9 cellular contexts compared by ENCODE assay signal in the genomic region with DNA sequence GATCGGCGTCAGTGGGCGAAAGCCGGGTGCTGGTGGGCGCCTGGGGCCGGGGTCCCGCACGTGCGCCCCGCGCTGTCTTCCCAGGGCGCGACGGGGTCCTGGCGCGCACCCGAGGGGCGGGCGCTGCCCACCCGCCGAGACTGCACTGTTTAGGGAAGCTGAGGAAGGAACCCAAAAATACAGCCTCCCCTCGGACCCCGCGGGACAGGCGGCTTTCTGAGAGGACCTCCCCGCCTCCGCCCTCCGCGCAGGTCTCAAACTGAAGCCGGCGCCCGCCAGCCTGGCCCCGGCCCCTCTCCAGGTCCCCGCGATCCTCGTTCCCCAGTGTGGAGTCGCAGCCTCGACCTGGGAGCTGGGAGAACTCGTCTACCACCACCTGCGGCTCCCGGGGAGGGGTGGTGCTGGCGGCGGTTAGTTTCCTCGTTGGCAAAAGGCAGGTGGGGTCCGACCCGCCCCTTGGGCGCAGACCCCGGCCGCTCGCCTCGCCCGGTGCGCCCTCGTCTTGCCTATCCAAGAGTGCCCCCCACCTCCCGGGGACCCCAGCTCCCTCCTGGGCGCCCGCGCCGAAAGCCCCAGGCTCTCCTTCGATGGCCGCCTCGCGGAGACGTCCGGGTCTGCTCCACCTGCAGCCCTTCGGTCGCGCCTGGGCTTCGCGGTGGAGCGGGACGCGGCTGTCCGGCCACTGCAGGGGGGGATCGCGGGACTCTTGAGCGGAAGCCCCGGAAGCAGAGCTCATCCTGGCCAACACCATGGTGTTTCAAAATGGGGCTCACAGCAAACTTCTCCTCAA. TPM values are rescaled to one million over a fixed set of nuclear protein-coding genes. Genes with fewer than 3 reads are reported as not detected.
DNase-seq lines count a peak whose midpoint lies in the region; ATAC-seq and TF ChIP-seq lines count a peak whose summit lies in the region.
"Had no signal": no experiment of that assay in that cellular context is flagged by ENCODE, and none has a peak within 500 bp of the region (broad histone marks: within the 10 kb centered on the region; RNA-seq: fewer than 3 reads in every experiment).

No MANE protein-coding gene starts in this region.

- H3K4me1 Mint-ChIP-seq in nephron progenitor cell = no peaks in the 10 kb centered on the region
- H3K4me1 Mint-ChIP-seq: activated B cell treated with CpG ODN at 0.5 μM for 24 hours had no signal

- H3K27me3 ChIP-seq in MG63 (no peaks in the 10 kb centered on the region), esophagus (ENCODE audit: control insufficient read depth in 1 of 2, insufficient read depth in 2 of 2, low read length in 2 of 2) (no peaks in the 10 kb centered on the region)

- 3 to 4% methylated on average over 70 to 78 of the region's 78 CpGs for WGBS in esophagus, 2 donors

- in situ Hi-C loops in KBM-7 (cut with MboI; ENCODE audit: low pct_unique_long_range_greater_than_20kb, low sequenced_read_pairs) = no loop called here

- TF ChIP-seq CTCF in nephron progenitor cell (IDR thresholded peaks at IDR 0.05) = no peak

- no peaks in the 10 kb centered on the region for H3K36me3 Mint-ChIP-seq in nephron progenitor cell (ENCODE audit: low read depth)

- H3K27ac Mint-ChIP-seq in nephron progenitor cell = no peak overlapping the region
- H3K27ac Mint-ChIP-seq: activated B cell treated with CpG ODN at 0.5 μM for 24 hours had no signal

- H3K27ac ChIP-seq in esophagus (ENCODE audit: low read depth in 2 of 2, low read length in 1 of 2) = peak overlapping the region; percentile 97 to 98

- peaks cover 41% of the 10 kb centered on the region for H3K36me3 ChIP-seq in MG63
- H3K36me3 ChIP-seq in esophagus (ENCODE audit: control insufficient read depth in 2 of 2, insufficient read depth in 2 of 2, low read length in 1 of 2) = no peaks in the 10 kb centered on the region

- H3K9me3 ChIP-seq in MG63 = no peaks in the 10 kb centered on the region
- no peaks in the 10 kb centered on the region for H3K9me3 ChIP-seq in esophagus (ENCODE audit: control insufficient read depth in 2 of 2, insufficient read depth in 1 of 2, low read depth in 1 of 2, low read length in 1 of 2)

- DNase-seq in AG20443 (ENCODE audit: low spot score) (peak; percentile 38), MG63 (peak; percentile 31), nephron progenitor cell (peak; percentile 44), KBM-7 (no peak)
- DNase-seq in NK-92 treated with Interleukin-12 subunit alpha and Interleukin-12 subunit beta, amount 100 ng/mL, for 24 hours (lab: John Stamatoyannopoulos, UW) = no peak
- DNase-seq: activated B cell treated with CpG ODN at 0.5 μM for 24 hours had no signal

- ATAC-seq in GM19452 (IDR thresholded peaks at IDR 0.05; ENCODE audit: unreplicated experiment) = no peak
- no peak for ATAC-seq in GM19397 (IDR thresholded peaks at IDR 0.05; ENCODE audit: unreplicated experiment)

- H3K4me3 Mint-ChIP-seq in nephron progenitor cell = peak overlapping the region; percentile 71
- H3K4me3 Mint-ChIP-seq: activated B cell treated with CpG ODN at 0.5 μM for 24 hours had no signal

- H3K4me3 ChIP-seq in MG63 (peak overlapping the region; percentile 84), esophagus (ENCODE audit: low read depth in 1 of 2, low read length in 2 of 2) (peak overlapping the region; percentile 87 to 91)

- H3K4me1 ChIP-seq in esophagus (ENCODE audit: control insufficient read depth in 2 of 2, insufficient read depth in 2 of 2, low read length in 1 of 2) = peaks cover 3 to 15% of the 10 kb centered on the region in 2 donors

- peaks cover 99% of the 10 kb centered on the region for H3K27me3 Mint-ChIP-seq in nephron progenitor cell (ENCODE audit: low read depth, poor library complexity)

- H3K9me3 Mint-ChIP-seq in nephron progenitor cell = no peaks in the 10 kb centered on the region
- H3K9me3 Mint-ChIP-seq: activated B cell treated with CpG ODN at 0.5 μM for 24 hours had no signal

RNA-seq across cellular contexts. Expression of a gene that starts 1.1 kb away (rescaled TPM):
- 20.3 and 21.0 TPM in 2 replicates for total RNA-seq in MG63 (2014; rRNA removed; shearing (Covaris generic); ENCODE audit: low replicate concordance)
- polyA plus RNA-seq in esophagus = 10 to 100 TPM; 12.8 to 16.1 TPM
- total RNA-seq: activated B cell treated with CpG ODN at 0.5 μM for 24 hours had no signal

Comparison
In these comparisons a context has a peak if more than half of its experiments do, and no peak if none do; other contexts are left out.
1. DNase-seq: peak in AG20443 (single experiment), MG63 (single experiment) and nephron progenitor cell (single experiment); none in NK-92 treated with Interleukin-12 subunit alpha and Interleukin-12 subunit beta, amount 100 ng/mL, for 24 hours (single experiment) and KBM-7 (single experiment).